18 cellular contexts compared by ENCODE assay signal in the genomic region with DNA sequence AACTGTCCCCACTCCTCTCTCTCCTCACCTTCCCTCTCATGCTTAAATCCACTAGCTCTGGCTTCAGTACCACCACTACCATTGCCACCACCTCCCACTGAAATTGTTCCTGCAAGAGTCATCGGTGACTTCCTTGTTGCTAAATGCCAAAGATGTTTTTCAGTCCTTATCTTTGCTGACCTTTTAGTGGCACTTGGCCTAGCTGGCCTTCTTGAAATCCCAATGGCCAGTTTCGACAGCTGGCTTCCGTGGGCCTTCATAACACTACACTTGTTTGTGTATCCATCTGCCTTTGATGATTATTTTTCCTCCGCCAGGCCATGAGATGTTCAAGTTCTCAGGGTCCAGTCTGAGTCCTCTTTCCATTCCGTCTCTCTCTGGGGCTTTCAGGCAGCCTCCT.
DNase-seq lines count a peak whose midpoint lies in the region; ATAC-seq, FAIRE-seq and TF ChIP-seq lines count a peak whose summit lies in the region.
"Had no signal": no experiment of that assay in that cellular context is flagged by ENCODE, and none has a peak within 500 bp of the region (broad histone marks: within the 10 kb centered on the region; RNA-seq: fewer than 3 reads in every experiment).

No MANE protein-coding gene starts in this region.

- in situ Hi-C loops in brain microvascular endothelial cell (cut with HindIII; ENCODE audit: low pct_ligation_motif_present, low sequenced_read_pairs): no loop called here

- FAIRE-seq in HTR-8/SVneo (lab: Jason Lieb, UNC): no peak
- FAIRE-seq: GM18507 had no signal

- DNase-seq in AG10803 (ENCODE audit: low read depth) (peak; percentile 21), HTR-8/SVneo (ENCODE audit: insufficient read length, low spot score) (peak; percentile 43), brain microvascular endothelial cell (peak; percentile 82), endodermal cell (no peak), hypothalamus (lab: John Stamatoyannopoulos, UW) (no peak), OCI-M2 (lab: John Stamatoyannopoulos, UW; ENCODE audit: unreplicated experiment) (no peak), left colon (no peak)
- DNase-seq: amygdala; dorsolateral prefrontal cortex; foreskin melanocyte; GDM1; NCI-H1092; right cardiac atrium; stimulated activated naive B cell treated with anti-CD40 and anti-IgM and Interleukin-4, amounts not matched to agents 10 μg/mL and 1 μg/mL and 100 μg/mL, for 72 hours had no signal

- H3K9me3 ChIP-seq in mesodermal cell (ENCODE audit: control insufficient read depth, low read length): no peaks in the 10 kb centered on the region
- H3K9me3 ChIP-seq in endodermal cell (ENCODE audit: control insufficient read depth, low read length): no peaks in the 10 kb centered on the region
- H3K9me3 ChIP-seq: BLaER1 treated with 17β-estradiol and CSF1 and Interleukin-3, amounts not matched to agents 10 nM and 100 nM had no signal

- peak overlapping the region; percentile 31 for H3K27ac ChIP-seq in brain microvascular endothelial cell
- peak overlapping the region; percentile 79 for H3K27ac ChIP-seq in mesodermal cell (ENCODE audit: low read depth, low read length, severe bottlenecking)
- no peak overlapping the region for H3K27ac ChIP-seq in endodermal cell (ENCODE audit: low read depth, low read length)
- H3K27ac ChIP-seq: BLaER1 treated with 17β-estradiol and CSF1 and Interleukin-3, amounts not matched to agents 10 nM and 100 nM; dorsolateral prefrontal cortex had no signal

- H3K4me1 ChIP-seq in mesodermal cell (ENCODE audit: control insufficient read depth, insufficient read depth, low read length, poor library complexity, severe bottlenecking): peaks cover 45% of the 10 kb centered on the region
- H3K4me1 ChIP-seq in endodermal cell (ENCODE audit: control insufficient read depth, insufficient read depth, low read length): no peaks in the 10 kb centered on the region

- H3K9me3 Mint-ChIP-seq in endodermal cell: no peaks in the 10 kb centered on the region
- H3K9me3 Mint-ChIP-seq: stimulated activated naive B cell treated with anti-CD40 and anti-IgM and Interleukin-4, amounts not matched to agents 10 μg/mL and 1 μg/mL and 100 μg/mL, for 72 hours had no signal

- ATAC-seq in left colon: no peak
- ATAC-seq: activated CD4-positive, CD25-positive, alpha-beta regulatory T cell treated with anti-CD3 and anti-CD28 coated beads, Interleukin-2, amount 50 U/mL, for 24 hours; stimulated activated naive B cell treated with anti-CD40 and anti-IgM and Interleukin-4, amounts not matched to agents 10 μg/mL and 1 μg/mL and 100 μg/mL, for 72 hours had no signal

- H3K27me3 ChIP-seq in brain microvascular endothelial cell (replicated peaks) (no peaks in the 10 kb centered on the region), endodermal cell (ENCODE audit: control insufficient read depth, insufficient read depth, low read length, poor library complexity, severe bottlenecking) (no peaks in the 10 kb centered on the region)
- H3K27me3 ChIP-seq: BLaER1 treated with 17β-estradiol and CSF1 and Interleukin-3, amounts not matched to agents 10 nM and 100 nM had no signal

- H3K27me3 Mint-ChIP-seq in endodermal cell (ENCODE audit: insufficient read depth): no peaks in the 10 kb centered on the region

- H3K36me3 ChIP-seq in brain microvascular endothelial cell (replicated peaks) (no peaks in the 10 kb centered on the region), mesodermal cell (ENCODE audit: control insufficient read depth, insufficient read depth, low read length) (no peaks in the 10 kb centered on the region), endodermal cell (ENCODE audit: control insufficient read depth, insufficient read depth, low read length) (no peaks in the 10 kb centered on the region)
- H3K36me3 ChIP-seq: BLaER1 treated with 17β-estradiol and CSF1 and Interleukin-3, amounts not matched to agents 10 nM and 100 nM had no signal

- TF ChIP-seq CTCF in AG10803 (conservative IDR thresholded peaks at IDR 0.05; ENCODE audit: low read length) (no peak), brain microvascular endothelial cell (IDR thresholded peaks at IDR 0.05; ENCODE audit: low read depth, low read length, missing control alignments) (no peak), endodermal cell (conservative IDR thresholded peaks at IDR 0.05) (no peak)

- 59 to 60% methylated on average over 5 of the region's 5 CpGs for WGBS in mesodermal cell (ENCODE audit: insufficient coverage in 2 of 2), 2 experiments
- 73 to 78% methylated on average over 5 of the region's 5 CpGs for WGBS in endodermal cell (ENCODE audit: insufficient coverage in 1 of 2, insufficient read length in 1 of 2), 2 experiments

- no peak overlapping the region for H3K4me3 Mint-ChIP-seq in endodermal cell
- H3K4me3 Mint-ChIP-seq: stimulated activated naive B cell treated with anti-CD40 and anti-IgM and Interleukin-4, amounts not matched to agents 10 μg/mL and 1 μg/mL and 100 μg/mL, for 72 hours had no signal

- H3K4me3 ChIP-seq in AG10803 (ENCODE audit: low read length): no peak overlapping the region
- no peak overlapping the region for H3K4me3 ChIP-seq in brain microvascular endothelial cell (ENCODE audit: low read depth, low read length)
- H3K4me3 ChIP-seq in mesodermal cell (ENCODE audit: extremely low read depth, insufficient read depth, low read length, poor library complexity, severe bottlenecking): peak overlapping the region; percentile 2
- H3K4me3 ChIP-seq in endodermal cell (ENCODE audit: low read length): no peak overlapping the region
- H3K4me3 ChIP-seq: BLaER1 treated with 17β-estradiol and CSF1 and Interleukin-3, amounts not matched to agents 10 nM and 100 nM; dorsolateral prefrontal cortex had no signal

- H3K36me3 Mint-ChIP-seq in endodermal cell (ENCODE audit: low read depth): no peaks in the 10 kb centered on the region
- H3K36me3 Mint-ChIP-seq: stimulated activated naive B cell treated with anti-CD40 and anti-IgM and Interleukin-4, amounts not matched to agents 10 μg/mL and 1 μg/mL and 100 μg/mL, for 72 hours had no signal

- no peak overlapping the region for H3K9ac ChIP-seq in endodermal cell (ENCODE audit: extremely low read depth, low read length, poor library complexity, severe bottlenecking)
- H3K9ac ChIP-seq: BLaER1 treated with 17β-estradiol and CSF1 and Interleukin-3, amounts not matched to agents 10 nM and 100 nM had no signal

- peaks cover 3% of the 10 kb centered on the region for H3K4me1 Mint-ChIP-seq in endodermal cell
- H3K4me1 Mint-ChIP-seq: stimulated activated naive B cell treated with anti-CD40 and anti-IgM and Interleukin-4, amounts not matched to agents 10 μg/mL and 1 μg/mL and 100 μg/mL, for 72 hours had no signal

- H3K27ac Mint-ChIP-seq in endodermal cell: no peak overlapping the region
- H3K27ac Mint-ChIP-seq: stimulated activated naive B cell treated with anti-CD40 and anti-IgM and Interleukin-4, amounts not matched to agents 10 μg/mL and 1 μg/mL and 100 μg/mL, for 72 hours had no signal

- intact Hi-C loops in left colon (cut with DNase I, micrococcal nuclease): no loop called here

Comparison
In these comparisons a context has a peak if more than half of its experiments do, and no peak if none do; other contexts are left out.
1. DNase-seq: peak in AG10803 (single experiment), HTR-8/SVneo (single experiment) and brain microvascular endothelial cell (single experiment); none in endodermal cell (single experiment), hypothalamus (0 of 51), OCI-M2 (single experiment) and left colon (0 of 2).